In the genomic region with DNA sequence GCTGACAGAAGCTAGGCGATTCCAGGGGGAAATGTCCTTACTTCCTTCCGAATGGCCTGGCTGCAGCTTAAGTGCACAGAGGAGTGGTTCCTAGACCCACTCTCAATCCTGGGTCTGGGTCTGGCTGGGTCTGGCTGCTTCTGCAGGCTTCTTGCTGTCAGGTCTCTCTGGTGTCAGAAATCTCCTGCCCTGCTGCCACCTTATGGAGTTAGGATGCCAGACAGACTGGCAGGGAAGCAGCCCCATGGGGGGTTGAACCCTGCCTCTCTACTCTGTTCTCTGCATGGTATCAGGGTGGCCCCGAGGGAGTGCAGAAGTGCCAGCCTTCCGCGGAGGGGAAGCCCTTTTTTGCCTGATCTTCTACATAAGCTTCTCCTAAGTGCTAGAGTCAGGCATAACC, we compare ENCODE assay signal across 1 cellular context.
TF ChIP-seq lines count a peak whose summit lies in the region.

No MANE protein-coding gene starts in this region.

TF ChIP-seq in HepG2, 621 proteins besides CTCF, POLR2A, EP300 and RAD21:
- TF ChIP-seq, protein P1, sequence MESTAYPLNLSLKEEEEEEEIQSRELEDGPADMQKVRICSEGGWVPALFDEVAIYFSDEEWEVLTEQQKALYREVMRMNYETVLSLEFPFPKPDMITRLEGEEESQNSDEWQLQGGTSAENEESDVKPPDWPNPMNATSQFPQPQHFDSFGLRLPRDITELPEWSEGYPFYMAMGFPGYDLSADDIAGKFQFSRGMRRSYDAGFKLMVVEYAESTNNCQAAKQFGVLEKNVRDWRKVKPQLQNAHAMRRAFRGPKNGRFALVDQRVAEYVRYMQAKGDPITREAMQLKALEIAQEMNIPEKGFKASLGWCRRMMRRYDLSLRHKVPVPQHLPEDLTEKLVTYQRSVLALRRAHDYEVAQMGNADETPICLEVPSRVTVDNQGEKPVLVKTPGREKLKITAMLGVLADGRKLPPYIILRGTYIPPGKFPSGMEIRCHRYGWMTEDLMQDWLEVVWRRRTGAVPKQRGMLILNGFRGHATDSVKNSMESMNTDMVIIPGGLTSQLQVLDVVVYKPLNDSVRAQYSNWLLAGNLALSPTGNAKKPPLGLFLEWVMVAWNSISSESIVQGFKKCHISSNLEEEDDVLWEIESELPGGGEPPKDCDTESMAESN (CRISPR knock-in tag; conservative IDR thresholded peaks at IDR 0.05) = no peak
- TF ChIP-seq, protein P2, sequence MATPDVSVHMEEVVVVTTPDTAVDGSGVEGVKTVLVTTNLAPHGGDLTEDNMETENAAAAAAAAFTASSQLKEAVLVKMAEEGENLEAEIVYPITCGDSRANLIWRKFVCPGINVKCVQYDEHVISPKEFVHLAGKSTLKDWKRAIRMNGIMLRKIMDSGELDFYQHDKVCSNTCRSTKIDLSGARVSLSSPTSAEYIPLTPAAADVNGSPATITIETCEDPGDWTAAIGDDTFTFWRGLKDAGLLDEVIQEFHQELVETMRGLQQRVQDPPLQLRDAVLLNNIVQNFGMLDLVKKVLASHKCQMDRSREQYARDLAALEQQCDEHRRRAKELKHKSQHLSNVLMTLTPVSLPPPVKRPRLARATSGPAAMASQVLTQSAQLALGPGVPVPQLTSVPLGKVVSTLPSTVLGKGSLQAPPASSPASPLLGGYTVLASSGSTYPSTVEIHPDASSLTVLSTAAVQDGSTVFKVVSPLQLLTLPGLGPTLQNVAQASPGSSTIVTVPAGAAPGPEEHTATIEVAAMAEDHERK (CRISPR knock-in tag; IDR thresholded peaks at IDR 0.05; ENCODE audit: low read depth) = no peak
- TF ChIP-seq ZNF264 (CRISPR knock-in tag; IDR thresholded peaks at IDR 0.05) (no peak), ZKSCAN1 (IDR thresholded peaks at IDR 0.05; ENCODE audit: low read length) (no peak), DMAP1 (CRISPR knock-in tag; IDR thresholded peaks at IDR 0.05) (no peak)
